8 cellular contexts compared by ENCODE assay signal in genomic region chr6:44264154-44265002, GRCh38. TPM values are rescaled to one million over a fixed set of nuclear protein-coding genes. Genes with fewer than 3 reads are reported as not detected.
A peak's percentile ranks its signal among the peaks of the same experiment; 100 is the strongest.
DNase-seq lines count a peak whose midpoint lies in the region; ATAC-seq and TF ChIP-seq lines count a peak whose summit lies in the region.

No MANE protein-coding gene starts in this region.

- peaks cover 58% of the 10 kb centered on the region for H3K4me1 Mint-ChIP-seq in neural crest cell

- WGBS in esophagus, 2 donors, result 5 to 7% methylated on average over 13 of the region's 13 CpGs

- ATAC-seq in GM18909 (IDR thresholded peaks at IDR 0.05; ENCODE audit: poor library complexity, unreplicated experiment) (peak; percentile 42), HG03354 (IDR thresholded peaks at IDR 0.05; ENCODE audit: poor library complexity, severe bottlenecking, unreplicated experiment) (peak; percentile 44), GM19467 (IDR thresholded peaks at IDR 0.05; ENCODE audit: unreplicated experiment) (no peak), HG03442 (IDR thresholded peaks at IDR 0.05; ENCODE audit: unreplicated experiment) (no peak)

- no peak for TF ChIP-seq CTCF in neural crest cell (conservative IDR thresholded peaks at IDR 0.05)

- no peaks in the 10 kb centered on the region for H3K27me3 ChIP-seq in esophagus (ENCODE audit: control insufficient read depth in 1 of 2, insufficient read depth in 2 of 2, low read length in 2 of 2)

- no peaks in the 10 kb centered on the region for H3K9me3 ChIP-seq in esophagus (ENCODE audit: control insufficient read depth in 2 of 2, insufficient read depth in 1 of 2, low read depth in 1 of 2, low read length in 1 of 2)

- H3K27me3 Mint-ChIP-seq in neural crest cell (ENCODE audit: low read depth), result peaks cover 12% of the 10 kb centered on the region

- no peaks in the 10 kb centered on the region for H3K9me3 Mint-ChIP-seq in neural crest cell

- H3K4me3 Mint-ChIP-seq in neural crest cell, result peak overlapping the region; percentile 96

- peak overlapping the region; percentile 68 to 72 for H3K4me3 ChIP-seq in esophagus (ENCODE audit: low read depth in 1 of 2, low read length in 2 of 2)

- peak overlapping the region; percentile 89 for H3K27ac Mint-ChIP-seq in neural crest cell (ENCODE audit: unreplicated experiment)

- H3K4me1 ChIP-seq in esophagus (ENCODE audit: control insufficient read depth in 2 of 2, insufficient read depth in 2 of 2, low read length in 1 of 2), result peaks cover 7 to 22% of the 10 kb centered on the region in 2 donors

- peak overlapping the region; percentile 60 to 71 for H3K27ac ChIP-seq in esophagus (ENCODE audit: low read depth in 2 of 2, low read length in 1 of 2)

- DNase-seq in UCSD-AML1 (lab: John Stamatoyannopoulos, UW; ENCODE audit: unreplicated experiment) (peak; percentile 72), neural crest cell (ENCODE audit: low read depth, low spot score) (no peak), NCI-H1694 (lab: John Stamatoyannopoulos, UW) (no peak)

- H3K36me3 ChIP-seq in esophagus (ENCODE audit: control insufficient read depth in 2 of 2, insufficient read depth in 2 of 2, low read length in 1 of 2), result peaks cover 0 to 12% of the 10 kb centered on the region in 2 donors

- no peaks in the 10 kb centered on the region for H3K36me3 Mint-ChIP-seq in neural crest cell (ENCODE audit: low read depth)

RNA-seq across cellular contexts. Expression of gene NFKBIE, which starts 1.0 kb away (rescaled TPM):
- 1 to 10 TPM; 3.8 to 8.1 TPM for polyA plus RNA-seq in esophagus
- total RNA-seq in neural crest cell, result 16.1 and 20.2 TPM in 2 replicates

RNA-seq across cellular contexts. Expression of gene TMEM151B, which starts 5.9 kb away (rescaled TPM):
- polyA plus RNA-seq in esophagus, result under 1 TPM in 1 of 2 donors, not detected in 1; 0.06 TPM
- total RNA-seq in neural crest cell, result 19.0 and 21.2 TPM in 2 replicates

RNA-seq across cellular contexts. Expression of gene SLC35B2, which starts 7.0 kb away (rescaled TPM):
- 10 to 100 TPM in 1 of 2 donors, 1 to 10 TPM in 1; 4.3 to 13.0 TPM for polyA plus RNA-seq in esophagus
- total RNA-seq in neural crest cell, result 70.5 and 77.7 TPM in 2 replicates

RNA-seq across cellular contexts. Expression of gene HSP90AB1, which starts 17.5 kb away (rescaled TPM):
- polyA plus RNA-seq in esophagus, result 100 to 1,000 TPM; 129 to 403 TPM
- 1,508 and 1,541 TPM in 2 replicates for total RNA-seq in neural crest cell

RNA-seq across cellular contexts. Expression of gene SLC29A1, which starts 41.0 kb away (rescaled TPM):
- 10 to 100 TPM; 11.6 to 18.5 TPM for polyA plus RNA-seq in esophagus
- 54.8 and 55.0 TPM in 2 replicates for total RNA-seq in neural crest cell

Comparison
In these comparisons a context has a peak if more than half of its experiments do, and no peak if none do; other contexts are left out.
1. ATAC-seq: peak in GM18909 (single experiment) and HG03354 (single experiment); none in GM19467 (single experiment) and HG03442 (single experiment).